22 cellular contexts compared by ENCODE assay signal in the genomic region with DNA sequence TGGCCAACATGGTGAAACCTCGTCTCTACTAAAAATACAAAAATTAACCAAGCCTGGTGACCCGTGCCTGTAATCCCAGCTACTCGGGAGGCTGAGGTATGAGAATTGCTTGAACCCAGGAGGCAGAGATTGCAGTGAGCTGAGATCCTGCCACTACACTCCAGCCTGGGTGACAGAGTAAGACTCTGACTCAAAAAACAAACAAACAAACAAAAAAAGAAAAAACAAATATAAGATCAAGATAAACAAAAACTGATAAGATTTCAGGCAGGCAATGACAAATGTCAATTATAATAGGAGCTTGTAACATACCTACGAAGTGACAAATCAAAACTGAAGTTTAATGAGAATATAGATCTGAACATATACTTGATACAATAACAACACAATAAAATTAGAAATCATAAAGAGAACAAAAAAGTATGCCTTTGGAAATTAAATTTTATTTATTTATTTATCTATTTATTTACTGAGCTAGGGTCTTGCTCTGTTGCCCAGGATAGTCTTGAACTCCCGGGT.
DNase-seq lines count a peak whose midpoint lies in the region; ATAC-seq, FAIRE-seq and TF ChIP-seq lines count a peak whose summit lies in the region.
"Had no signal": no experiment of that assay in that cellular context is flagged by ENCODE, and none has a peak within 500 bp of the region (broad histone marks: within the 10 kb centered on the region; RNA-seq: fewer than 3 reads in every experiment).

No MANE protein-coding gene starts in this region.

- CTCF ChIA-PET in Panc1 (lab: Charles Lee): interaction anchor here (1.7 kb wide), 1 partner anchor 236 kb away, joined by 10 read pairs; no protein-coding TSS in a partner anchor
- CTCF ChIA-PET in K562 (lab: Yijun Ruan, JAX; ENCODE audit: low intra/inter-chr PET ratio): no interaction called here

- no peak overlapping the region for H3K4me3 Mint-ChIP-seq in activated T-cell treated with anti-CD3 and anti-CD28 coated beads, Interleukin-2, amount 50 U/mL, for 72 hours
- H3K4me3 Mint-ChIP-seq in neural progenitor cell (no peak overlapping the region), progenitor cell of endocrine pancreas (ENCODE audit: low read depth) (no peak overlapping the region)
- H3K4me3 Mint-ChIP-seq: CD4-positive, alpha-beta T cell; GM23338; IgD-negative memory B cell had no signal

- H3K4me1 Mint-ChIP-seq in activated T-cell treated with anti-CD3 and anti-CD28 coated beads, Interleukin-2, amount 50 U/mL, for 72 hours (ENCODE audit: low read depth): no peaks in the 10 kb centered on the region
- H3K4me1 Mint-ChIP-seq in neural progenitor cell: peaks cover 2% of the 10 kb centered on the region
- peaks cover 19% of the 10 kb centered on the region for H3K4me1 Mint-ChIP-seq in progenitor cell of endocrine pancreas (ENCODE audit: low read depth)

- no peak overlapping the region for H3K9ac ChIP-seq in K562 (ENCODE audit: insufficient read depth in 1 of 2, low read depth in 2 of 2, low read length in 2 of 2)
- no peak overlapping the region for H3K9ac ChIP-seq in neural progenitor cell

- no peak for TF ChIP-seq EP300 in K562 (IDR thresholded peaks at IDR 0.05; ENCODE audit: low read length)

- no peak for TF ChIP-seq POLR2A in K562 (conservative IDR thresholded peaks at IDR 0.05)

- H3K27me3 ChIP-seq in Panc1 (ENCODE audit: control insufficient read depth, insufficient read depth, low read length) (no peaks in the 10 kb centered on the region), K562 (ENCODE audit: control insufficient read depth in 2 of 2, insufficient read depth in 2 of 2, low read length in 2 of 2) (no peaks in the 10 kb centered on the region), neural progenitor cell (no peaks in the 10 kb centered on the region)

- POLR2A ChIA-PET in Panc1 (lab: Charles Lee): interaction anchor here (0.6 kb wide), 1 partner anchor 85 kb away, joined by 3 read pairs; a partner anchor contains a TSS
- POLR2A ChIA-PET in K562 (lab: Yijun Ruan, JAX): interaction anchor here (1.3 to 1.6 kb wide), 2 partner anchors 9 to 14 kb away, joined by 4 to 7 read pairs; no protein-coding TSS in a partner anchor

- intact Hi-C loops in Panc1 (cut with micrococcal nuclease; ENCODE audit: unreplicated experiment): no loop called here
- intact Hi-C loops in K562 (cut with micrococcal nuclease): no loop called here

- no peak overlapping the region for H3K4me3 ChIP-seq in Panc1 (ENCODE audit: low read depth in 2 of 2, low read length in 2 of 2)
- no peak overlapping the region for H3K4me3 ChIP-seq in K562
- H3K4me3 ChIP-seq in neural progenitor cell: no peak overlapping the region
- H3K4me3 ChIP-seq: A549, GM23338 had no signal

- peak overlapping the region; percentile 54 for H3K27ac ChIP-seq in Panc1 (ENCODE audit: low read length)
- no peak overlapping the region for H3K27ac ChIP-seq in K562 (ENCODE audit: extremely low read depth, low read depth, low read length)
- no peak overlapping the region for H3K27ac ChIP-seq in neural progenitor cell
- H3K27ac ChIP-seq: A549, C4-2B had no signal

- H3K4me1 ChIP-seq in Panc1 (ENCODE audit: control insufficient read depth, insufficient read depth, low read length): peaks cover 28% of the 10 kb centered on the region; the same call in 1 of the 2 replicates
- peaks cover 0 to 4% of the 10 kb centered on the region in 2 experiments; a peak in 1 of 5 replicates for H3K4me1 ChIP-seq in K562 (replicated peaks in 1 of 2; ENCODE audit: control insufficient read depth in 2 of 2, insufficient read depth in 2 of 2, low read length in 2 of 2)
- no peaks in the 10 kb centered on the region for H3K4me1 ChIP-seq in neural progenitor cell
- H3K4me1 ChIP-seq: Caco-2 had no signal

- no peaks in the 10 kb centered on the region for H3K27me3 Mint-ChIP-seq in activated T-cell treated with anti-CD3 and anti-CD28 coated beads, Interleukin-2, amount 50 U/mL, for 72 hours (ENCODE audit: low read depth)
- no peaks in the 10 kb centered on the region for H3K27me3 Mint-ChIP-seq in neural progenitor cell (ENCODE audit: insufficient read depth, low read depth)
- no peaks in the 10 kb centered on the region for H3K27me3 Mint-ChIP-seq in progenitor cell of endocrine pancreas
- H3K27me3 Mint-ChIP-seq: CD4-positive, alpha-beta T cell; IgD-negative memory B cell had no signal

- no peak for FAIRE-seq in K562 (lab: Jason Lieb, UNC)
- no peak for FAIRE-seq in D721Med (lab: Jason Lieb, UNC)
- FAIRE-seq: A549, GM12891, H54, HTR-8/SVneo had no signal

- peak overlapping the region; percentile 79 for H3K27ac Mint-ChIP-seq in activated T-cell treated with anti-CD3 and anti-CD28 coated beads, Interleukin-2, amount 50 U/mL, for 72 hours
- H3K27ac Mint-ChIP-seq in neural progenitor cell (peak overlapping the region; percentile 46), progenitor cell of endocrine pancreas (no peak overlapping the region)
- H3K27ac Mint-ChIP-seq: CD4-positive, alpha-beta T cell; GM23338; IgD-negative memory B cell had no signal

- H4K20me1 ChIP-seq in K562 (replicated peaks; ENCODE audit: control insufficient read depth, insufficient read depth, low read length) (no peaks in the 10 kb centered on the region), neural progenitor cell (ENCODE audit: low read depth) (no peaks in the 10 kb centered on the region)

- no peaks in the 10 kb centered on the region for H3K9me1 ChIP-seq in K562 (ENCODE audit: control insufficient read depth, insufficient read depth, low read length)

- TF ChIP-seq CTCF in Panc1 (IDR thresholded peaks at IDR 0.05): no peak
- no peak for TF ChIP-seq CTCF in K562 (IDR thresholded peaks at IDR 0.05 in 2 of 3, conservative IDR thresholded peaks at IDR 0.05 in 1 of 3; ENCODE audit: insufficient read depth in 2 of 3, low read depth in 1 of 3, low read length in 3 of 3)
- no peak for TF ChIP-seq CTCF in neural progenitor cell (IDR thresholded peaks at IDR 0.05)
- TF ChIP-seq CTCF in progenitor cell of endocrine pancreas (IDR thresholded peaks at IDR 0.05; ENCODE audit: unreplicated experiment): no peak
- no peak for TF ChIP-seq CTCF in D721Med (IDR thresholded peaks at IDR 0.05; ENCODE audit: insufficient read depth, missing control alignments)

- H3K79me2 ChIP-seq in K562 (ENCODE audit: control insufficient read depth, insufficient read depth, low read length) (0 out of 3 replicates have a peak, but pooled peaks cover 6% of the 10 kb centered on the region), neural progenitor cell (ENCODE audit: low read depth) (no peaks in the 10 kb centered on the region)

- H3K36me3 ChIP-seq in Panc1 (ENCODE audit: control insufficient read depth, insufficient read depth, low read length) (peaks cover 4% of the 10 kb centered on the region), K562 (ENCODE audit: control insufficient read depth, insufficient read depth, low read length) (peaks cover 83% of the 10 kb centered on the region), neural progenitor cell (peaks cover 9% of the 10 kb centered on the region)

- no peak for ATAC-seq in activated T-cell treated with anti-CD3 and anti-CD28 coated beads, Interleukin-2, amount 50 U/mL, for 72 hours (replicated peaks in 1 of 2)
- ATAC-seq in Panc1 (peak; percentile 87), K562 (no peak)
- ATAC-seq: A549, GM23338 had no signal

- 93% methylated on average over 5 of the region's 5 CpGs for WGBS in K562 (ENCODE audit: insufficient coverage, low coverage, missing lambda C conversion rate)

- H3K4me2 ChIP-seq in K562 (ENCODE audit: insufficient read depth, low read length) (no peak overlapping the region), neural progenitor cell (no peak overlapping the region)
- H3K4me2 ChIP-seq: A549, GM23338 had no signal

- DNase-seq in activated T-cell treated with anti-CD3 and anti-CD28 coated beads, Interleukin-2, amount 50 U/mL, for 72 hours: no peak
- DNase-seq in activated T-cell treated with anti-CD3 and anti-CD28 coated beads for 4 hours (no peak), Panc1 (ENCODE audit: low read depth, low spot score) (no peak), K562 (ENCODE audit: extremely low read depth in 1 of 4, low spot score in 3 of 4) (no peak), neural progenitor cell (ENCODE audit: low spot score) (no peak), progenitor cell of endocrine pancreas (ENCODE audit: low spot score, unreplicated experiment) (no peak), D721Med (ENCODE audit: insufficient read length, low spot score) (no peak)
- DNase-seq in activated T-cell treated with anti-CD3 and anti-CD28 coated beads, Interleukin-2, amount 50 U/mL, for 1 hour: no peak
- DNase-seq: AML-193; Caco-2; CD4-positive, alpha-beta T cell; DMS153; DND-41; HCEC 1CT; KG1 had no signal

- no peaks in the 10 kb centered on the region for H3F3A ChIP-seq in neural progenitor cell (ENCODE audit: low read depth)

- in situ Hi-C loops in Panc1 (cut with HindIII; ENCODE audit: low pct_unique_long_range_greater_than_20kb, low sequenced_read_pairs) (no loop called here), K562 (cut with MboI) (no loop called here)

- H3K9me3 Mint-ChIP-seq in activated T-cell treated with anti-CD3 and anti-CD28 coated beads, Interleukin-2, amount 50 U/mL, for 72 hours: peaks cover 2% of the 10 kb centered on the region in 2 donors
- peaks cover 20% of the 10 kb centered on the region for H3K9me3 Mint-ChIP-seq in neural progenitor cell
- H3K9me3 Mint-ChIP-seq in progenitor cell of endocrine pancreas (ENCODE audit: low read depth): peaks cover 12% of the 10 kb centered on the region

- BruUV-seq in Panc1 (replicated peaks; lab: Mats Ljungman, UMichigan) (no TSS peak), K562 (replicated peaks; lab: Mats Ljungman, UMichigan) (no TSS peak)

- no peak for TF ChIP-seq RAD21 in K562 (CRISPR knock-in tag; conservative IDR thresholded peaks at IDR 0.05 in 1 of 2, IDR thresholded peaks at IDR 0.05 in 1 of 2)

- H3K9me3 ChIP-seq in Panc1 (ENCODE audit: control insufficient read depth, insufficient read depth, low read depth, low read length) (peaks cover 16% of the 10 kb centered on the region), K562 (replicated peaks; ENCODE audit: control insufficient read depth, insufficient read depth, low read depth, low read length) (peaks cover 19% of the 10 kb centered on the region), neural progenitor cell (ENCODE audit: low read depth) (no peaks in the 10 kb centered on the region)

- H2AFZ ChIP-seq in K562 (ENCODE audit: low read depth, low read length) (no peak overlapping the region), neural progenitor cell (replicated peaks) (no peak overlapping the region)
- H2AFZ ChIP-seq: GM23338 had no signal

- H3K36me3 Mint-ChIP-seq in activated T-cell treated with anti-CD3 and anti-CD28 coated beads, Interleukin-2, amount 50 U/mL, for 72 hours (ENCODE audit: insufficient read depth in 2 of 2): peaks cover 10 to 24% of the 10 kb centered on the region in 2 donors
- H3K36me3 Mint-ChIP-seq in neural progenitor cell (peaks cover 28% of the 10 kb centered on the region), progenitor cell of endocrine pancreas (ENCODE audit: insufficient read depth) (peaks cover 30% of the 10 kb centered on the region)

TF ChIP-seq in K562, 482 proteins besides CTCF, POLR2A, EP300 and RAD21 (continues in another document):
- peak; percentile 28 for TF ChIP-seq POLR2B (IDR thresholded peaks at IDR 0.05; ENCODE audit: low read depth, partially characterized antibody)
- TF ChIP-seq CAMTA2 (CRISPR knock-in tag; conservative IDR thresholded peaks at IDR 0.05): no peak
- peak; percentile 56 for TF ChIP-seq RBM22 (IDR thresholded peaks at IDR 0.05; ENCODE audit: low read depth, low read length, poor library complexity, severe bottlenecking)
- TF ChIP-seq ZNF507 (tag; conservative IDR thresholded peaks at IDR 0.05): no peak
